8 cellular contexts compared by ENCODE assay signal in the genomic region with DNA sequence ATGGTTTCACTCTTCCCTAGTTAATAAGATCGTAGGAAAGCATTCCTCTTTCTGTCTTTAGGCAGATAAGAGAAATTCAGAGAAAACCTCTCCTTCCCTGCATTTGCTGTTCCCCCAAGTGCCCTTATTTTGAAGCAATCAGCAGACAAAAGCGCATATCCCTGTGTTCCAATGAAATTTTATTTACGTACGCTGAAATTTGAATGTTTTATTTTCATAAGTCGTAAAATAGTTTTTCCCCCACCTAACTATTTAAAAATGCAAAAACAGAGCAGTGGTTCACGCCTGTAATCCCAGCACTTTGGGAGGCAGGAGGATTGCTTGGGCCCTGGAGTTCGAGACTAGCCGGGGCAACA. TPM values are rescaled to one million over a fixed set of nuclear protein-coding genes. Genes with fewer than 3 reads are reported as not detected.
A peak's percentile ranks its signal among the peaks of the same experiment; 100 is the strongest.
DNase-seq lines count a peak whose midpoint lies in the region; ATAC-seq and TF ChIP-seq lines count a peak whose summit lies in the region.

No MANE protein-coding gene starts in this region.

- H3K9me3 Mint-ChIP-seq in activated T-cell treated with anti-CD3 and anti-CD28 coated beads, Interleukin-2, amount 50 U/mL, for 24 hours, result no peaks in the 10 kb centered on the region
- H3K9me3 Mint-ChIP-seq in activated naive CD8-positive, alpha-beta T cell treated with anti-CD3 and anti-CD28 coated beads, Interleukin-2, amount 50 U/mL, for 24 hours, result no peaks in the 10 kb centered on the region

- H3K36me3 Mint-ChIP-seq in activated T-cell treated with anti-CD3 and anti-CD28 coated beads, Interleukin-2, amount 50 U/mL, for 24 hours (ENCODE audit: low read depth), result peaks cover 29% of the 10 kb centered on the region
- H3K36me3 Mint-ChIP-seq in activated naive CD8-positive, alpha-beta T cell treated with anti-CD3 and anti-CD28 coated beads, Interleukin-2, amount 50 U/mL, for 24 hours (ENCODE audit: low read depth), result peaks cover 2% of the 10 kb centered on the region

- intact Hi-C loops in sciatic nerve (cut with DNase I), result no loop called here

- 92% methylated on average over 8 of the region's 8 CpGs for WGBS in liver
- WGBS in thymus, result 95% methylated on average over 8 of the region's 8 CpGs

- H3K4me1 ChIP-seq in liver (ENCODE audit: control insufficient read depth in 4 of 4, insufficient read depth in 4 of 4, low read length in 3 of 4), result peaks cover 3 to 10% (median 6%) of the 10 kb centered on the region in 4 donors
- H3K4me1 ChIP-seq in thymus (ENCODE audit: control insufficient read depth, insufficient read depth, low read length), result peaks cover 10% of the 10 kb centered on the region

- no peak for TF ChIP-seq CTCF in liver (IDR thresholded peaks at IDR 0.05; ENCODE audit: low read depth, low read length, missing input control)

- H3K27ac ChIP-seq in liver (ENCODE audit: low read depth in 1 of 2, low read length in 2 of 2) (peak overlapping the region in 1 of 2 donors; percentile 64), thymus (ENCODE audit: low read depth) (no peak overlapping the region)

- H3K27me3 Mint-ChIP-seq in activated T-cell treated with anti-CD3 and anti-CD28 coated beads, Interleukin-2, amount 50 U/mL, for 24 hours, result no peaks in the 10 kb centered on the region
- H3K27me3 Mint-ChIP-seq in activated naive CD8-positive, alpha-beta T cell treated with anti-CD3 and anti-CD28 coated beads, Interleukin-2, amount 50 U/mL, for 24 hours, result no peaks in the 10 kb centered on the region

- no peak overlapping the region for H3K9ac ChIP-seq in liver (ENCODE audit: low read depth in 1 of 2, low read length in 2 of 2)

- TF ChIP-seq RAD21 in liver (IDR thresholded peaks at IDR 0.05), result no peak

- peak overlapping the region in 2 of 3 donors; percentile 83 to 97 for H3K4me3 ChIP-seq in liver (ENCODE audit: low read depth in 1 of 3, low read length in 3 of 3)
- peak overlapping the region; percentile 74 for H3K4me3 ChIP-seq in thymus (ENCODE audit: low read length)

- DNase-seq in activated T-cell treated with anti-CD3 and anti-CD28 coated beads, Interleukin-2, amount 50 U/mL, for 24 hours, result no peak
- DNase-seq in activated T-cell treated with anti-CD3 and anti-CD28 coated beads, Interleukin-2, amount 50 U/mL, for 48 hours, result no peak
- DNase-seq in activated naive CD8-positive, alpha-beta T cell treated with anti-CD3 and anti-CD28 coated beads, Interleukin-2, amount 50 U/mL, for 24 hours, result no peak
- DNase-seq in AG08395 (ENCODE audit: low spot score) (no peak), sciatic nerve (ENCODE audit: low spot score) (no peak)

- peak overlapping the region; percentile 94 for H3K4me3 Mint-ChIP-seq in activated T-cell treated with anti-CD3 and anti-CD28 coated beads, Interleukin-2, amount 50 U/mL, for 24 hours
- peak overlapping the region; percentile 90 for H3K4me3 Mint-ChIP-seq in activated naive CD8-positive, alpha-beta T cell treated with anti-CD3 and anti-CD28 coated beads, Interleukin-2, amount 50 U/mL, for 24 hours

- H3K9me3 ChIP-seq in liver (ENCODE audit: control insufficient read depth in 4 of 4, low read length in 3 of 4) (no peaks in the 10 kb centered on the region), thymus (ENCODE audit: control insufficient read depth) (no peaks in the 10 kb centered on the region)

- ATAC-seq in activated naive CD8-positive, alpha-beta T cell treated with anti-CD3 and anti-CD28 coated beads, Interleukin-2, amount 50 U/mL, for 24 hours, result no peak
- ATAC-seq in sciatic nerve (no peak), GM18858 (IDR thresholded peaks at IDR 0.05; ENCODE audit: unreplicated experiment) (no peak)

- no peaks in the 10 kb centered on the region for H3K27me3 ChIP-seq in liver (ENCODE audit: control insufficient read depth in 4 of 4, insufficient read depth in 4 of 4, low read length in 3 of 4)
- no peaks in the 10 kb centered on the region for H3K27me3 ChIP-seq in thymus (ENCODE audit: control insufficient read depth, insufficient read depth)

- peak overlapping the region; percentile 94 for H3K27ac Mint-ChIP-seq in activated T-cell treated with anti-CD3 and anti-CD28 coated beads, Interleukin-2, amount 50 U/mL, for 24 hours
- no peak overlapping the region for H3K27ac Mint-ChIP-seq in activated naive CD8-positive, alpha-beta T cell treated with anti-CD3 and anti-CD28 coated beads, Interleukin-2, amount 50 U/mL, for 24 hours

- H3K4me1 Mint-ChIP-seq in activated T-cell treated with anti-CD3 and anti-CD28 coated beads, Interleukin-2, amount 50 U/mL, for 24 hours (ENCODE audit: low read depth), result peaks cover 27% of the 10 kb centered on the region
- H3K4me1 Mint-ChIP-seq in activated naive CD8-positive, alpha-beta T cell treated with anti-CD3 and anti-CD28 coated beads, Interleukin-2, amount 50 U/mL, for 24 hours, result peaks cover 26% of the 10 kb centered on the region

- H3K36me3 ChIP-seq in liver (ENCODE audit: control insufficient read depth in 4 of 4, insufficient read depth in 3 of 4, low read depth in 1 of 4, low read length in 3 of 4) (peaks cover 0 to 6% (median 0%) of the 10 kb centered on the region in 4 donors), thymus (ENCODE audit: control insufficient read depth, insufficient read depth) (peaks cover 8% of the 10 kb centered on the region)

TF ChIP-seq in liver, 16 proteins besides CTCF, POLR2A, EP300 and RAD21:
- TF ChIP-seq YY1 (IDR thresholded peaks at IDR 0.05), result no peak
- no peak for TF ChIP-seq GABPA (IDR thresholded peaks at IDR 0.05 in 1 of 2, conservative IDR thresholded peaks at IDR 0.05 in 1 of 2)
- TF ChIP-seq RXRA (IDR thresholded peaks at IDR 0.05), result no peak
- TF ChIP-seq REST (IDR thresholded peaks at IDR 0.05), result no peak
- TF ChIP-seq ATF3 (IDR thresholded peaks at IDR 0.05), result no peak
- TF ChIP-seq SP1 (IDR thresholded peaks at IDR 0.05), result no peak

RNA-seq across cellular contexts. Expression of gene MRI1, which starts 17.2 kb away (rescaled TPM):
- total RNA-seq in liver (10 to 100 TPM; 17.1 to 50.0 TPM), sciatic nerve (39.9 TPM)
- polyA plus RNA-seq in liver (10 to 100 TPM; 16.3 to 18.2 TPM), thymus (36.3 TPM)

RNA-seq across cellular contexts. Expression of gene C19orf53, which starts 27.2 kb away (rescaled TPM):
- total RNA-seq in liver, result 10 to 100 TPM; 18.5 to 35.8 TPM
- polyA plus RNA-seq in liver, result 10 to 100 TPM; 83.2 to 88.5 TPM
- 163 TPM for polyA plus RNA-seq in thymus
- total RNA-seq in sciatic nerve, result 63.0 TPM

RNA-seq across cellular contexts. Expression of gene ZSWIM4, which starts 48.2 kb away (rescaled TPM):
- total RNA-seq in liver (1 to 10 TPM; 1.6 to 2.2 TPM), sciatic nerve (8.2 TPM)
- polyA plus RNA-seq in liver (under 1 TPM; 0.14 to 0.75 TPM), thymus (3.3 TPM)
